Comparison of ENCODE assay signal across 11 cellular contexts in the genomic region with DNA sequence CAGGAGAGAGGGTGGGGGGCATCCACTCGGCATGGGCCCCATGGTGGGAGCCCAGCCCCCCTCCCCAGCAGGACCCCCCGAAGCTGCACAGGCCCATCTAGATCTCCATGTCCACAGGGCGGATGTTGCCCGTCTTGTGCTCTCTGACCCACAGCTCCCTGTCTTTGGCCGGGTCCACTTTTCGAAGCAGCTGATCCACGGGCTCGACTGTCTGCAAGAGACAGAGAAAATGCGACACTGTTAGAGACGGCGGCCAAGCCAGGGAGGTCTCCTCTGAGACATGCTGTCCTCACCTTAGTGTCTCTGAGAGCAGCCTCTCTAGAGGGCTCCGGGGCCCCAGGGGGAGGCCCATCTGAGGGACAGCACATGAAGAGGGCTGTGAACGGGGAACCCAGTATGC. TPM values are rescaled to one million over a fixed set of nuclear protein-coding genes. Genes with fewer than 3 reads are reported as not detected.
"Had no signal": no experiment of that assay in that cellular context is flagged by ENCODE, and none has a peak within 500 bp of the region (broad histone marks: within the 10 kb centered on the region; RNA-seq: fewer than 3 reads in every experiment).

No MANE protein-coding gene starts in this region.

- H3K27ac Mint-ChIP-seq: HFFc6 had no signal

- H3K27ac ChIP-seq: GM23248 had no signal

- DNase-seq: GM23248, GOT3, H7, H9, HCEC 1CT, HFFc6 had no signal

- H3K4me1 ChIP-seq: HAP-1 had no signal

- H3K4me1 Mint-ChIP-seq: GM23338 had no signal

- H3K36me3 ChIP-seq: HAP-1 had no signal

- H3K4me3 ChIP-seq: GM23248, GM23338, HAP-1 had no signal

- ATAC-seq: GM23338, HCT116 had no signal

- H3K9me3 ChIP-seq: HAP-1 had no signal

- H3K9me3 Mint-ChIP-seq: GM23338, H9, HFFc6 had no signal

- H3K4me3 Mint-ChIP-seq: GM23338, H9, HFFc6 had no signal

RNA-seq across cellular contexts. Expression of gene RCVRN, which starts 12.1 kb away (rescaled TPM):
- total RNA-seq: GM23248, GM23338, H1, H4, H7, H9, HFFc6 had no signal
